ENCODE assay signal across 8 cellular contexts in genomic region chr7:107044347-107045194, GRCh38. TPM values are rescaled to one million over a fixed set of nuclear protein-coding genes. Genes with fewer than 3 reads are reported as not detected.
A peak's percentile ranks its signal among the peaks of the same experiment; 100 is the strongest.
DNase-seq lines count a peak whose midpoint lies in the region; ATAC-seq, FAIRE-seq and TF ChIP-seq lines count a peak whose summit lies in the region.

Gene PRKAR2B, plus strand, starts transcription at chr7:107044705. Its CDS starts 203 bp downstream, at chr7:107044908.

- H3K4me2 ChIP-seq in astrocyte (ENCODE audit: low read length) = peak within 1 kb of the TSS; percentile 97
- peak within 1 kb of the TSS; percentile 94 for H3K4me2 ChIP-seq in hepatocyte

- H3K36me3 ChIP-seq in astrocyte (ENCODE audit: insufficient read depth, low read length) (no peaks in the 10 kb centered on the region), hepatocyte (replicated peaks; ENCODE audit: insufficient read depth, low read depth) (no peaks in the 10 kb centered on the region), aorta (ENCODE audit: control insufficient read depth in 1 of 2, insufficient read depth in 2 of 2, low read length in 1 of 2) (no peaks in the 10 kb centered on the region)

- no peaks in the 10 kb centered on the region for H3K9me3 Mint-ChIP-seq in astrocyte (ENCODE audit: unreplicated experiment)

- peak within 1 kb of the TSS; percentile 64 for H3K9ac ChIP-seq in astrocyte (ENCODE audit: low read length)

- H3K27ac Mint-ChIP-seq in astrocyte (ENCODE audit: unreplicated experiment) = no peak within 1 kb of the TSS

- H3K4me3 Mint-ChIP-seq in astrocyte (ENCODE audit: unreplicated experiment) = peak within 1 kb of the TSS; percentile 89

- H2AFZ ChIP-seq in astrocyte (ENCODE audit: low read depth, low read length) (peak within 1 kb of the TSS; percentile 88), hepatocyte (peak within 1 kb of the TSS; percentile 80)

- no peak for FAIRE-seq in astrocyte (lab: Jason Lieb, UNC)

- H3K4me1 ChIP-seq in astrocyte (ENCODE audit: insufficient read depth, low read length) (peaks cover 13% of the 10 kb centered on the region), hepatocyte (ENCODE audit: insufficient read depth) (peaks cover 14% of the 10 kb centered on the region), aorta (ENCODE audit: control insufficient read depth in 1 of 2, insufficient read depth in 2 of 2, low read length in 2 of 2) (no peaks in the 10 kb centered on the region)

- H3K27me3 Mint-ChIP-seq in astrocyte (ENCODE audit: low read depth, unreplicated experiment) = no peaks in the 10 kb centered on the region

- WGBS in hepatocyte (ENCODE audit: low lambda C conversion rate, missing lambda C conversion rate) = 1% methylated on average over 43 of the region's 110 CpGs
- WGBS in aorta, 2 donors = 0 to 1% methylated on average over 69 to 110 of the region's 110 CpGs

- no peaks in the 10 kb centered on the region for H3K9me3 ChIP-seq in astrocyte (ENCODE audit: insufficient read depth, low read depth, low read length)
- no peaks in the 10 kb centered on the region for H3K9me3 ChIP-seq in hepatocyte (ENCODE audit: low read depth)
- no peaks in the 10 kb centered on the region for H3K9me3 ChIP-seq in aorta (ENCODE audit: control insufficient read depth, low read length)

- H3K79me2 ChIP-seq in astrocyte (ENCODE audit: insufficient read depth, low read length) (no peaks in the 10 kb centered on the region), hepatocyte (peaks cover 31% of the 10 kb centered on the region)

- H3K4me3 ChIP-seq in astrocyte (ENCODE audit: insufficient read depth, low read depth, low read length) (peak within 1 kb of the TSS; percentile 67), hepatocyte (peak within 1 kb of the TSS; percentile 86), aorta (ENCODE audit: low read length in 2 of 2) (peak within 1 kb of the TSS; percentile 51 to 70)

- H3K4me1 Mint-ChIP-seq in astrocyte (ENCODE audit: low read depth, unreplicated experiment) = peaks cover 13% of the 10 kb centered on the region

- ATAC-seq in HG02642 (IDR thresholded peaks at IDR 0.05; ENCODE audit: poor library complexity, unreplicated experiment) (peak; percentile 93), aorta (ENCODE audit: low FRiP score) (peak; percentile 93)

- no peaks in the 10 kb centered on the region for H3K9me2 ChIP-seq in hepatocyte (replicated peaks; ENCODE audit: insufficient read depth)

- no peaks in the 10 kb centered on the region for H3K36me3 Mint-ChIP-seq in astrocyte (ENCODE audit: low read depth, unreplicated experiment)

- H3K27ac ChIP-seq in astrocyte (ENCODE audit: low read depth, low read length) (no peak within 1 kb of the TSS), hepatocyte (peak within 1 kb of the TSS; percentile 39), aorta (ENCODE audit: low read depth in 1 of 2, low read length in 2 of 2) (no peak within 1 kb of the TSS)

- TF ChIP-seq CTCF in GM10266 (IDR thresholded peaks at IDR 0.05; ENCODE audit: control insufficient read depth, insufficient read depth, low read depth, missing control alignments) (peak; percentile 18), astrocyte (IDR thresholded peaks at IDR 0.05; ENCODE audit: insufficient read depth, low read depth, low read length) (no peak), hepatocyte (IDR thresholded peaks at IDR 0.05; ENCODE audit: poor library complexity) (no peak)

- intact Hi-C loops in aorta (cut with DNase I) = no loop called here

- no peaks in the 10 kb centered on the region for H3K27me3 ChIP-seq in astrocyte (ENCODE audit: insufficient read depth, low read length)
- H3K27me3 ChIP-seq in hepatocyte = peaks cover 12% of the 10 kb centered on the region
- no peaks in the 10 kb centered on the region for H3K27me3 ChIP-seq in aorta (ENCODE audit: control insufficient read depth in 1 of 2, insufficient read depth in 2 of 2, low read length in 1 of 2)

- H4K20me1 ChIP-seq in astrocyte (ENCODE audit: insufficient read depth, low read length) = no peaks in the 10 kb centered on the region
- H4K20me1 ChIP-seq in hepatocyte (ENCODE audit: insufficient read depth, poor library complexity, severe bottlenecking) = peaks cover 4% of the 10 kb centered on the region

- peak; percentile 89 for DNase-seq in GM10266 (ENCODE audit: extremely low spot score)
- DNase-seq in NCI-H1417 treated with DMSO at 0.1 percent for 48 hours (lab: John Stamatoyannopoulos, UW) = peak; percentile 54
- peak; percentile 64 for DNase-seq in T1000 (lab: John Stamatoyannopoulos, UW)
- peak; percentile 47 for DNase-seq in astrocyte (ENCODE audit: low read depth)
- DNase-seq in hepatocyte (ENCODE audit: low spot score) = peak; percentile 92
- DNase-seq in retina = peak; percentile 92
- DNase-seq in aorta = peak; percentile 69 to 90

RNA-seq across cellular contexts. Expression of gene PRKAR2B, which starts in this region (rescaled TPM):
- total RNA-seq in astrocyte (6.4 and 7.6 TPM in 2 replicates), hepatocyte (25.6 and 31.5 TPM in 2 replicates), aorta (1 to 10 TPM; 4.0 to 4.8 TPM)
- polyA plus RNA-seq in hepatocyte (14.8 and 16.2 TPM in 2 replicates), aorta (1 to 10 TPM; 1.7 to 2.6 TPM)
